Comparison of ENCODE assay signal across 1 cellular context in genomic region chr2:159266554-159266953, GRCh38.
TF ChIP-seq lines count a peak whose summit lies in the region.

No MANE protein-coding gene starts in this region.

TF ChIP-seq in GM23338, 12 proteins besides CTCF, POLR2A, EP300 and RAD21 (continued from another document):
- TF ChIP-seq, protein P1, sequence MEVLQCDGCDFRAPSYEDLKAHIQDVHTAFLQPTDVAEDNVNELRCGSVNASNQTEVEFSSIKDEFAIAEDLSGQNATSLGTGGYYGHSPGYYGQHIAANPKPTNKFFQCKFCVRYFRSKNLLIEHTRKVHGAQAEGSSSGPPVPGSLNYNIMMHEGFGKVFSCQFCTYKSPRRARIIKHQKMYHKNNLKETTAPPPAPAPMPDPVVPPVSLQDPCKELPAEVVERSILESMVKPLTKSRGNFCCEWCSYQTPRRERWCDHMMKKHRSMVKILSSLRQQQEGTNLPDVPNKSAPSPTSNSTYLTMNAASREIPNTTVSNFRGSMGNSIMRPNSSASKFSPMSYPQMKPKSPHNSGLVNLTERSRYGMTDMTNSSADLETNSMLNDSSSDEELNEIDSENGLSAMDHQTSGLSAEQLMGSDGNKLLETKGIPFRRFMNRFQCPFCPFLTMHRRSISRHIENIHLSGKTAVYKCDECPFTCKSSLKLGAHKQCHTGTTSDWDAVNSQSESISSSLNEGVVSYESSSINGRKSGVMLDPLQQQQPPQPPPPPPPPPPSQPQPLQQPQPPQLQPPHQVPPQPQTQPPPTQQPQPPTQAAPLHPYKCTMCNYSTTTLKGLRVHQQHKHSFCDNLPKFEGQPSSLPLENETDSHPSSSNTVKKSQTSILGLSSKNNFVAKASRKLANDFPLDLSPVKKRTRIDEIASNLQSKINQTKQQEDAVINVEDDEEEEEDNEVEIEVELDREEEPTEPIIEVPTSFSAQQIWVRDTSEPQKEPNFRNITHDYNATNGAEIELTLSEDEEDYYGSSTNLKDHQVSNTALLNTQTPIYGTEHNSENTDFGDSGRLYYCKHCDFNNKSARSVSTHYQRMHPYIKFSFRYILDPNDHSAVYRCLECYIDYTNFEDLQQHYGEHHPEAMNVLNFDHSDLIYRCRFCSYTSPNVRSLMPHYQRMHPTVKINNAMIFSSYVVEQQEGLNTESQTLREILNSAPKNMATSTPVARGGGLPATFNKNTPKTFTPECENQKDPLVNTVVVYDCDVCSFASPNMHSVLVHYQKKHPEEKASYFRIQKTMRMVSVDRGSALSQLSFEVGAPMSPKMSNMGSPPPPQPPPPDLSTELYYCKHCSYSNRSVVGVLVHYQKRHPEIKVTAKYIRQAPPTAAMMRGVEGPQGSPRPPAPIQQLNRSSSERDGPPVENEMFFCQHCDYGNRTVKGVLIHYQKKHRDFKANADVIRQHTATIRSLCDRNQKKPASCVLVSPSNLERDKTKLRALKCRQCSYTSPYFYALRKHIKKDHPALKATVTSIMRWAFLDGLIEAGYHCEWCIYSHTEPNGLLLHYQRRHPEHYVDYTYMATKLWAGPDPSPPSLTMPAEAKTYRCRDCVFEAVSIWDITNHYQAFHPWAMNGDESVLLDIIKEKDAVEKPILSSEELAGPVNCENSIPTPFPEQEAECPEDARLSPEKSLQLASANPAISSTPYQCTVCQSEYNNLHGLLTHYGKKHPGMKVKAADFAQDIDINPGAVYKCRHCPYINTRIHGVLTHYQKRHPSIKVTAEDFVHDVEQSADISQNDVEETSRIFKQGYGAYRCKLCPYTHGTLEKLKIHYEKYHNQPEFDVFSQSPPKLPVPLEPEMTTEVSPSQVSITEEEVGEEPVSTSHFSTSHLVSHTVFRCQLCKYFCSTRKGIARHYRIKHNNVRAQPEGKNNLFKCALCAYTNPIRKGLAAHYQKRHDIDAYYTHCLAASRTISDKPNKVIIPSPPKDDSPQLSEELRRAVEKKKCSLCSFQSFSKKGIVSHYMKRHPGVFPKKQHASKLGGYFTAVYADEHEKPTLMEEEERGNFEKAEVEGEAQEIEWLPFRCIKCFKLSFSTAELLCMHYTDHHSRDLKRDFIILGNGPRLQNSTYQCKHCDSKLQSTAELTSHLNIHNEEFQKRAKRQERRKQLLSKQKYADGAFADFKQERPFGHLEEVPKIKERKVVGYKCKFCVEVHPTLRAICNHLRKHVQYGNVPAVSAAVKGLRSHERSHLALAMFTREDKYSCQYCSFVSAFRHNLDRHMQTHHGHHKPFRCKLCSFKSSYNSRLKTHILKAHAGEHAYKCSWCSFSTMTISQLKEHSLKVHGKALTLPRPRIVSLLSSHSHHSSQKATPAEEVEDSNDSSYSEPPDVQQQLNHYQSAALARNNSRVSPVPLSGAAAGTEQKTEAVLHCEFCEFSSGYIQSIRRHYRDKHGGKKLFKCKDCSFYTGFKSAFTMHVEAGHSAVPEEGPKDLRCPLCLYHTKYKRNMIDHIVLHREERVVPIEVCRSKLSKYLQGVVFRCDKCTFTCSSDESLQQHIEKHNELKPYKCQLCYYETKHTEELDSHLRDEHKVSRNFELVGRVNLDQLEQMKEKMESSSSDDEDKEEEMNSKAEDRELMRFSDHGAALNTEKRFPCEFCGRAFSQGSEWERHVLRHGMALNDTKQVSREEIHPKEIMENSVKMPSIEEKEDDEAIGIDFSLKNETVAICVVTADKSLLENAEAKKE (CRISPR knock-in tag; IDR thresholded peaks at IDR 0.05), result no peak
- no peak for TF ChIP-seq JUNB (IDR thresholded peaks at IDR 0.05; ENCODE audit: unreplicated experiment)
- TF ChIP-seq STAT1 (IDR thresholded peaks at IDR 0.05; ENCODE audit: unreplicated experiment), result no peak
- no peak for TF ChIP-seq EZH2phosphoT487 (IDR thresholded peaks at IDR 0.05; ENCODE audit: unreplicated experiment)
- TF ChIP-seq, protein P2, sequence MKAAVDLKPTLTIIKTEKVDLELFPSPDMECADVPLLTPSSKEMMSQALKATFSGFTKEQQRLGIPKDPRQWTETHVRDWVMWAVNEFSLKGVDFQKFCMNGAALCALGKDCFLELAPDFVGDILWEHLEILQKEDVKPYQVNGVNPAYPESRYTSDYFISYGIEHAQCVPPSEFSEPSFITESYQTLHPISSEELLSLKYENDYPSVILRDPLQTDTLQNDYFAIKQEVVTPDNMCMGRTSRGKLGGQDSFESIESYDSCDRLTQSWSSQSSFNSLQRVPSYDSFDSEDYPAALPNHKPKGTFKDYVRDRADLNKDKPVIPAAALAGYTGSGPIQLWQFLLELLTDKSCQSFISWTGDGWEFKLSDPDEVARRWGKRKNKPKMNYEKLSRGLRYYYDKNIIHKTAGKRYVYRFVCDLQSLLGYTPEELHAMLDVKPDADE (IDR thresholded peaks at IDR 0.05), result no peak
- TF ChIP-seq ZNF331 (CRISPR knock-in tag; IDR thresholded peaks at IDR 0.05; ENCODE audit: low read depth), result no peak
- no peak for TF ChIP-seq CREB1 (CRISPR knock-in tag; IDR thresholded peaks at IDR 0.05; ENCODE audit: low read depth)
- no peak for TF ChIP-seq ZNF114 (CRISPR knock-in tag; IDR thresholded peaks at IDR 0.05)
- TF ChIP-seq POLR2AphosphoS5 (IDR thresholded peaks at IDR 0.05; ENCODE audit: low read depth), result no peak
- no peak for TF ChIP-seq NANOG (IDR thresholded peaks at IDR 0.05; ENCODE audit: borderline replicate concordance)
